In genomic region chr10:109587366-109587765, GRCh38 we compare ENCODE assay signal across 15 cellular contexts.
DNase-seq lines count a peak whose midpoint lies in the region; ATAC-seq, FAIRE-seq and TF ChIP-seq lines count a peak whose summit lies in the region.
"Had no signal": no experiment of that assay in that cellular context is flagged by ENCODE, and none has a peak within 500 bp of the region (broad histone marks: within the 10 kb centered on the region; RNA-seq: fewer than 3 reads in every experiment).

No MANE protein-coding gene starts in this region.

- POLR2A ChIA-PET in activated CD8-positive, alpha-beta T cell treated with anti-CD3 and anti-CD28 coated beads for 36 hours (lab: Charles Lee): no interaction called here

- no peaks in the 10 kb centered on the region for H3K4me1 Mint-ChIP-seq in activated CD8-positive, alpha-beta T cell treated with anti-CD3 and anti-CD28 coated beads for 36 hours (ENCODE audit: low read depth)

- H3K4me3 Mint-ChIP-seq in activated CD8-positive, alpha-beta T cell treated with anti-CD3 and anti-CD28 coated beads for 36 hours: no peak overlapping the region

- no peaks in the 10 kb centered on the region for H3K9me3 Mint-ChIP-seq in activated CD8-positive, alpha-beta T cell treated with anti-CD3 and anti-CD28 coated beads for 36 hours

- H3K36me3 Mint-ChIP-seq in activated CD8-positive, alpha-beta T cell treated with anti-CD3 and anti-CD28 coated beads for 36 hours (ENCODE audit: low read depth): no peaks in the 10 kb centered on the region

- H3K27me3 Mint-ChIP-seq in activated CD8-positive, alpha-beta T cell treated with anti-CD3 and anti-CD28 coated beads for 36 hours: no peaks in the 10 kb centered on the region

- no peak overlapping the region for H3K27ac Mint-ChIP-seq in activated CD8-positive, alpha-beta T cell treated with anti-CD3 and anti-CD28 coated beads for 36 hours

- no peak overlapping the region for H3K4me3 ChIP-seq in bronchial epithelial cell (ENCODE audit: low read depth, low read length)
- H3K4me3 ChIP-seq: PC-9 had no signal

- intact Hi-C loops in activated CD8-positive, alpha-beta T cell treated with anti-CD3 and anti-CD28 coated beads for 36 hours (cut with micrococcal nuclease): no loop called here

- DNase-seq in COLO668 (lab: John Stamatoyannopoulos, UW; ENCODE audit: unreplicated experiment) (peak; percentile 55), NCI-H1105 treated with DMSO at 0.1 percent for 48 hours (lab: John Stamatoyannopoulos, UW) (peak; percentile 94), NCI-H748 treated with DMSO at 0.1 percent for 48 hours (lab: John Stamatoyannopoulos, UW) (peak; percentile 98), bronchial epithelial cell (ENCODE audit: low read depth) (no peak), GDM1 (lab: John Stamatoyannopoulos, UW) (no peak)
- DNase-seq in activated naive CD4-positive, alpha-beta T cell (lab: John Stamatoyannopoulos, UW): no peak
- DNase-seq in activated CD8-positive, alpha-beta T cell treated with anti-CD3 and anti-CD28 coated beads for 36 hours: no peak
- DNase-seq: C1 segment of cervical spinal cord, H7, KG1, NCI-H1694, NCI-H510A treated with DMSO at 0.1 percent for 48 hours, PC-9 had no signal

- TF ChIP-seq CTCF in bronchial epithelial cell (IDR thresholded peaks at IDR 0.05; ENCODE audit: insufficient read depth, low read length, severe bottlenecking): no peak
- no peak for TF ChIP-seq CTCF in activated CD8-positive, alpha-beta T cell treated with anti-CD3 and anti-CD28 coated beads for 36 hours (IDR thresholded peaks at IDR 0.05)

- H3K36me3 ChIP-seq in bronchial epithelial cell (ENCODE audit: control insufficient read depth, insufficient read depth, low read length): no peaks in the 10 kb centered on the region

- H3K27me3 ChIP-seq in bronchial epithelial cell (ENCODE audit: control insufficient read depth, insufficient read depth, low read length): no peaks in the 10 kb centered on the region

- FAIRE-seq in bronchial epithelial cell (lab: Jason Lieb, UNC): peak; percentile 18
- FAIRE-seq: A204.1, HepG2 had no signal

- CTCF ChIA-PET in activated CD8-positive, alpha-beta T cell treated with anti-CD3 and anti-CD28 coated beads for 36 hours (lab: Charles Lee): no interaction called here

- ATAC-seq in activated CD8-positive, alpha-beta T cell treated with anti-CD3 and anti-CD28 coated beads for 36 hours: no peak
- ATAC-seq: HepG2 had no signal

Comparison
In these comparisons a context has a peak if more than half of its experiments do, and no peak if none do; other contexts are left out.
1. DNase-seq: peak in COLO668 (single experiment), NCI-H1105 treated with DMSO at 0.1 percent for 48 hours (single experiment) and NCI-H748 treated with DMSO at 0.1 percent for 48 hours (single experiment); none in bronchial epithelial cell (single experiment), activated naive CD4-positive, alpha-beta T cell (0 of 4), GDM1 (single experiment) and activated CD8-positive, alpha-beta T cell treated with anti-CD3 and anti-CD28 coated beads for 36 hours (single experiment).